In the genomic region with DNA sequence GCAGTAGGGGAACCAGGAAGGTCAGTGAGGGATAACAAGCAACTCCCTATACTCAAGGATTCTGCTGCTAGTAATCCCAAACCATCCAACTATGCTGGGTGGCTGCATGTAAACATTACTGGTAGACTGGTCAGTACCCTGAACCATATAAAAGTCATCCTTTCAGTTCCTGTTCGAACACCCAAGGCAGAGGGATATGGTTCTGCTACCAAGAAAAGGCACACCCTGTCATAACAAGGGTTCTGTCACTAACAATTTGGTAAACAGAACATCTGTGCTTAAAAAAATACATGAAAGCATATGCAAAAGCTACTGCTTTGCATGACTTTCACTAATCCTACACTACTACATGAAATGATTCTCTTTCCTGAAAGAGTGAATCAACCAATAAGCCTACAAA, we compare ENCODE assay signal across 13 cellular contexts.
DNase-seq lines count a peak whose midpoint lies in the region; ATAC-seq lines count a peak whose summit lies in the region.
"Had no signal": no experiment of that assay in that cellular context is flagged by ENCODE, and none has a peak within 500 bp of the region (broad histone marks: within the 10 kb centered on the region; RNA-seq: fewer than 3 reads in every experiment).

No MANE protein-coding gene starts in this region.

- ATAC-seq in GM19025 (IDR thresholded peaks at IDR 0.05; ENCODE audit: low read depth, unreplicated experiment) (peak; percentile 93), GM21786 (IDR thresholded peaks at IDR 0.05; ENCODE audit: unreplicated experiment) (peak; percentile 87), HG03135 (IDR thresholded peaks at IDR 0.05; ENCODE audit: unreplicated experiment) (peak; percentile 97), memory B cell (ENCODE audit: low read depth) (peak; percentile 27)
- ATAC-seq: upper lobe of right lung had no signal

- H3K4me1 Mint-ChIP-seq in memory B cell: peaks cover 2% of the 10 kb centered on the region

- no peak overlapping the region for H3K4me3 ChIP-seq in SJCRH30
- H3K4me3 ChIP-seq: upper lobe of right lung had no signal

- H3K27ac Mint-ChIP-seq in memory B cell: no peak overlapping the region
- H3K27ac Mint-ChIP-seq: activated naive CD4-positive, alpha-beta T cell treated with anti-CD3 and anti-CD28 coated beads, Interleukin-2, amount 10 ng/mL, durations not matched to agents 7 days and 5 days had no signal

- DNase-seq in memory B cell (ENCODE audit: low spot score in 2 of 2) (no peak), SJCRH30 (no peak), iPS-NIHi7 (ENCODE audit: extremely low spot score) (no peak), T-helper 9 cell (no peak)
- DNase-seq: activated CD4-positive, alpha-beta T cell treated with anti-CD3 and anti-CD28 coated beads, Interleukin-2, amount 50 U/mL, for 1 hour; activated naive CD4-positive, alpha-beta T cell treated with anti-CD3 and anti-CD28 coated beads, Interleukin-2, amount 10 ng/mL, durations not matched to agents 7 days and 5 days; naive B cell; NCI-H1092; NCI-H774; upper lobe of right lung had no signal

- H3K36me3 ChIP-seq in SJCRH30: no peaks in the 10 kb centered on the region

- H3K9me3 Mint-ChIP-seq in memory B cell: no peaks in the 10 kb centered on the region
- H3K9me3 Mint-ChIP-seq: activated naive CD4-positive, alpha-beta T cell treated with anti-CD3 and anti-CD28 coated beads, Interleukin-2, amount 10 ng/mL, durations not matched to agents 7 days and 5 days; naive B cell had no signal

- H3K27ac ChIP-seq in SJCRH30: no peak overlapping the region
- H3K27ac ChIP-seq: upper lobe of right lung had no signal

- no peaks in the 10 kb centered on the region for H3K27me3 Mint-ChIP-seq in memory B cell
- H3K27me3 Mint-ChIP-seq: activated naive CD4-positive, alpha-beta T cell treated with anti-CD3 and anti-CD28 coated beads, Interleukin-2, amount 10 ng/mL, durations not matched to agents 7 days and 5 days; naive B cell had no signal

- no peaks in the 10 kb centered on the region for H3K4me1 ChIP-seq in SJCRH30
- H3K4me1 ChIP-seq: upper lobe of right lung had no signal

- H3K4me3 Mint-ChIP-seq in memory B cell: no peak overlapping the region
- H3K4me3 Mint-ChIP-seq: activated naive CD4-positive, alpha-beta T cell treated with anti-CD3 and anti-CD28 coated beads, Interleukin-2, amount 10 ng/mL, durations not matched to agents 7 days and 5 days had no signal

- no peaks in the 10 kb centered on the region for H3K27me3 ChIP-seq in SJCRH30
- H3K27me3 ChIP-seq: upper lobe of right lung had no signal

- H3K9me3 ChIP-seq in SJCRH30 (replicated peaks): no peaks in the 10 kb centered on the region
- H3K9me3 ChIP-seq: upper lobe of right lung had no signal

- H3K36me3 Mint-ChIP-seq in memory B cell: peaks cover 19% of the 10 kb centered on the region

Comparison
In these comparisons a context has a peak if more than half of its experiments do, and no peak if none do; other contexts are left out.
1. ATAC-seq: peak in every context shown above with its lines; median percentile 97 in HG03135; 93 in GM19025; 87 in GM21786; 27 in memory B cell.